In genomic region chr3:9249273-9250192, GRCh38 we compare ENCODE assay signal across 8 cellular contexts.
DNase-seq lines count a peak whose midpoint lies in the region; ATAC-seq and TF ChIP-seq lines count a peak whose summit lies in the region.

TSS of gene SRGAP3 (minus strand) at chr3:9249646. CDS start at chr3:9248951, 695 bp downstream.

- DNase-seq in GM13976 (ENCODE audit: low spot score): peak; percentile 89
- peak; percentile 66 for DNase-seq in NCI-H1694 treated with DMSO at 0.1 percent for 48 hours (lab: John Stamatoyannopoulos, UW)
- peak; percentile 82 for DNase-seq in T-helper 2 cell treated with Interferon-gamma antibody and Interleukin-4, amounts not matched to agents 5 μg/mL and 100 μg/mL, for 36 hours (ENCODE audit: low spot score)
- DNase-seq in astrocyte of the hippocampus (ENCODE audit: low read depth, low spot score): peak; percentile 97
- peak; percentile 86 to 98 for DNase-seq in hippocampal formation (lab: John Stamatoyannopoulos, UW)
- DNase-seq in retina: peak; percentile 95
- DNase-seq in cortex of kidney (lab: John Stamatoyannopoulos, UW): no peak

- peaks cover 28% of the 10 kb centered on the region for H3K4me1 Mint-ChIP-seq in T-helper 2 cell treated with Interferon-gamma antibody and Interleukin-4, amounts not matched to agents 5 μg/mL and 100 μg/mL, for 36 hours (ENCODE audit: low read depth)

- H3K36me3 Mint-ChIP-seq in T-helper 2 cell treated with Interferon-gamma antibody and Interleukin-4, amounts not matched to agents 5 μg/mL and 100 μg/mL, for 36 hours (ENCODE audit: low read depth): no peaks in the 10 kb centered on the region

- H3K4me3 Mint-ChIP-seq in T-helper 2 cell treated with Interferon-gamma antibody and Interleukin-4, amounts not matched to agents 5 μg/mL and 100 μg/mL, for 36 hours: peak within 1 kb of the TSS; percentile 90

- peak within 1 kb of the TSS; percentile 32 for H3K27ac Mint-ChIP-seq in T-helper 2 cell treated with Interferon-gamma antibody and Interleukin-4, amounts not matched to agents 5 μg/mL and 100 μg/mL, for 36 hours

- H3K9me3 Mint-ChIP-seq in T-helper 2 cell treated with Interferon-gamma antibody and Interleukin-4, amounts not matched to agents 5 μg/mL and 100 μg/mL, for 36 hours: no peaks in the 10 kb centered on the region

- TF ChIP-seq CTCF in GM13976 (IDR thresholded peaks at IDR 0.05; ENCODE audit: borderline replicate concordance, control extremely low read depth, extremely low read depth, insufficient read depth, missing control alignments): no peak

- H3K27me3 Mint-ChIP-seq in T-helper 2 cell treated with Interferon-gamma antibody and Interleukin-4, amounts not matched to agents 5 μg/mL and 100 μg/mL, for 36 hours (ENCODE audit: low read depth): peaks cover 16% of the 10 kb centered on the region

- peak; percentile 100 for ATAC-seq in HG02885 (IDR thresholded peaks at IDR 0.05; ENCODE audit: poor library complexity, unreplicated experiment)

- in situ Hi-C loops in GM13976 (cut with MboI; ENCODE audit: low sequenced_read_pairs, unreplicated experiment): no loop called here
